11 cellular contexts compared by ENCODE assay signal in genomic region chr18:27413495-27414401, GRCh38.
A peak's percentile ranks its signal among the peaks of the same experiment; 100 is the strongest.
DNase-seq lines count a peak whose midpoint lies in the region; ATAC-seq, FAIRE-seq and TF ChIP-seq lines count a peak whose summit lies in the region.
"Had no signal": no experiment of that assay in that cellular context is flagged by ENCODE, and none has a peak within 500 bp of the region (broad histone marks: within the 10 kb centered on the region; RNA-seq: fewer than 3 reads in every experiment).

No MANE protein-coding gene starts in this region.

- no peak for TF ChIP-seq EP300 in HepG2 (IDR thresholded peaks at IDR 0.05; ENCODE audit: low read depth in 2 of 2, low read length in 2 of 2)
- TF ChIP-seq EP300 in HepG2 (CRISPR knock-in tag; IDR thresholded peaks at IDR 0.05; ENCODE audit: borderline replicate concordance): no peak

- H3K4me1 ChIP-seq in left ventricle myocardium inferior (no peaks in the 10 kb centered on the region), HepG2 (ENCODE audit: insufficient read depth, low read length) (peaks cover 25% of the 10 kb centered on the region)

- POLR2A ChIA-PET in HepG2 (lab: Yijun Ruan, JAX): no interaction called here

- intact Hi-C loops in left ventricle myocardium inferior (cut with micrococcal nuclease): no loop called here
- intact Hi-C loops in sciatic nerve (cut with DNase I): no loop called here
- intact Hi-C loops in HepG2 (cut with micrococcal nuclease; ENCODE audit: unreplicated experiment): no loop called here

- H3K79me2 ChIP-seq in HepG2 (ENCODE audit: insufficient read depth, low read length): no peaks in the 10 kb centered on the region

- peak; percentile 26 for DNase-seq in HPDE6-E6E7 (ENCODE audit: extremely low spot score)
- peak; percentile 74 for DNase-seq in astrocyte of the cerebellum (ENCODE audit: low read depth)
- no peak for DNase-seq in left ventricle myocardium inferior
- no peak for DNase-seq in sciatic nerve (ENCODE audit: low spot score)
- no peak for DNase-seq in HepG2 (ENCODE audit: low spot score)
- no peak for DNase-seq in activated CD4-positive, alpha-beta T cell treated with anti-CD3 and anti-CD28 coated beads, Interleukin-2, amount 50 U/mL, for 48 hours
- DNase-seq in activated CD8-positive, alpha-beta memory T cell treated with anti-CD3 and anti-CD28 coated beads, Interleukin-2, amount 50 U/mL, for 48 hours: no peak
- DNase-seq: activated T-cell treated with anti-CD3 and anti-CD28 coated beads, Interleukin-2, amount 50 U/mL, for 48 hours; DND-41; NCI-H345 had no signal

- no peak overlapping the region for H2AFZ ChIP-seq in HepG2 (ENCODE audit: low read length)

- H3K9ac ChIP-seq in HepG2 (ENCODE audit: insufficient read depth, low read depth, low read length): no peak overlapping the region

- no peak for FAIRE-seq in HepG2 (lab: Jason Lieb, UNC)

- H3K27me3 ChIP-seq in left ventricle myocardium inferior (ENCODE audit: low read depth): no peaks in the 10 kb centered on the region
- H3K27me3 ChIP-seq in HepG2 (ENCODE audit: control insufficient read depth in 1 of 2, insufficient read depth in 2 of 2, low read length in 2 of 2): no peaks in the 10 kb centered on the region

- in situ Hi-C loops in astrocyte of the cerebellum (cut with HindIII; ENCODE audit: low sequenced_read_pairs) (no loop called here), HepG2 (cut with HindIII; ENCODE audit: extremely low pct_ligation_motif_present, low pct_unique_long_range_greater_than_20kb) (no loop called here)

- no peak for TF ChIP-seq RAD21 in HepG2 (CRISPR knock-in tag; IDR thresholded peaks at IDR 0.05)

- ATAC-seq in sciatic nerve (peak; percentile 92), GM19395 (IDR thresholded peaks at IDR 0.05; ENCODE audit: unreplicated experiment) (no peak), HepG2 (no peak)

- BruUV-seq in HepG2 (replicated peaks; lab: Mats Ljungman, UMichigan): no TSS peak

- CTCF ChIA-PET in HepG2 (lab: Yijun Ruan, JAX; ENCODE audit: low intra/inter-chr PET ratio, low total read pairs): no interaction called here

- H3K27ac ChIP-seq in left ventricle myocardium inferior (replicated peaks): peak overlapping the region; percentile 47
- no peak overlapping the region for H3K27ac ChIP-seq in HepG2 (ENCODE audit: extremely low read length, insufficient read depth, low read length)

- no peaks in the 10 kb centered on the region for H4K20me1 ChIP-seq in HepG2 (ENCODE audit: insufficient read depth, low read length)

- no peaks in the 10 kb centered on the region for H3K36me3 ChIP-seq in left ventricle myocardium inferior
- H3K36me3 ChIP-seq in HepG2 (replicated peaks in 1 of 2; ENCODE audit: control insufficient read depth in 1 of 2, insufficient read depth in 2 of 2, low read length in 2 of 2): no peaks in the 10 kb centered on the region

- TF ChIP-seq POLR2A in HepG2 (IDR thresholded peaks at IDR 0.05; ENCODE audit: insufficient read depth in 1 of 2, low read depth in 2 of 2, low read length in 2 of 2): no peak

- H3K4me2 ChIP-seq in HepG2 (ENCODE audit: low read depth, low read length): no peak overlapping the region

- H3K9me3 ChIP-seq in left ventricle myocardium inferior (replicated peaks): peaks cover 4% of the 10 kb centered on the region
- no peaks in the 10 kb centered on the region for H3K9me3 ChIP-seq in HepG2 (ENCODE audit: low read length)

- H3K4me3 ChIP-seq in astrocyte of the cerebellum (ENCODE audit: low read depth, low read length) (no peak overlapping the region), left ventricle myocardium inferior (no peak overlapping the region), HepG2 (replicated peaks in 1 of 3; ENCODE audit: insufficient read depth in 1 of 3, low read depth in 2 of 3, low read length in 3 of 3) (no peak overlapping the region)

- TF ChIP-seq CTCF in astrocyte of the cerebellum (IDR thresholded peaks at IDR 0.05; ENCODE audit: low read depth, low read length, missing control alignments): no peak
- TF ChIP-seq CTCF in left ventricle myocardium inferior (IDR thresholded peaks at IDR 0.05; ENCODE audit: borderline replicate concordance): no peak
- TF ChIP-seq CTCF in HepG2 (CRISPR knock-in tag; IDR thresholded peaks at IDR 0.05): no peak

- 51% methylated on average over 7 of the region's 7 CpGs for WGBS in HepG2 (ENCODE audit: low lambda C conversion rate)

TF ChIP-seq in HepG2, 621 proteins besides CTCF, POLR2A, EP300 and RAD21:
- TF ChIP-seq PCBP2 (optimal IDR thresholded peaks at IDR 0.05; ENCODE audit: low read depth, low read length, poor library complexity, severe bottlenecking) (no peak), BRCA1 (CRISPR knock-in tag; IDR thresholded peaks at IDR 0.05) (no peak), SMC3 (IDR thresholded peaks at IDR 0.05; ENCODE audit: low read length) (no peak)
TF ChIP-seq in HepG2: peak in this region for 0.

Comparison
In these comparisons a context has a peak if more than half of its experiments do, and no peak if none do; other contexts are left out.
1. DNase-seq: peak in HPDE6-E6E7 (single experiment) and astrocyte of the cerebellum (single experiment); none in left ventricle myocardium inferior (single experiment), sciatic nerve (single experiment), HepG2 (single experiment), activated CD4-positive, alpha-beta T cell treated with anti-CD3 and anti-CD28 coated beads, Interleukin-2, amount 50 U/mL, for 48 hours (0 of 2) and activated CD8-positive, alpha-beta memory T cell treated with anti-CD3 and anti-CD28 coated beads, Interleukin-2, amount 50 U/mL, for 48 hours (single experiment).